In the genomic region with DNA sequence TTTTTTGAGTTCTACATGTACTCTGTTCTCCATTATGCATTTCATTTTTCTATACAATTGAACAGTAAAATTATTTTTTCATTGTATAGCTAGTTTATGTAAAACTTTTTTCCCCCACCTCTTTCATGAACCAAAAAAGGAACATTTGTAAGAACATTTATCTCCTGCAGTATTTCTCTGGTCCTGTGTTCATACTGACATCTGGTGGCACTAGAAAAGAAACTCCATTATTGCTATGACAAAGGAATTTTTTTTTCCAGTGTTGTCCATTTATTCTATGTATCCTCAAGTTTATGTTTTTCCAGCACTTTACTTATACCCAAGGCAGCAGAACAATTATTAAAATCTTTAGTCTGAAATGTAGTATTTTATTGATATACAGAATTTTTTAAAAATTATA, we compare ENCODE assay signal across 9 cellular contexts. TPM values are rescaled to one million over a fixed set of nuclear protein-coding genes. Genes with fewer than 3 reads are reported as not detected.
DNase-seq lines count a peak whose midpoint lies in the region; ATAC-seq and TF ChIP-seq lines count a peak whose summit lies in the region.
"Had no signal": no experiment of that assay in that cellular context is flagged by ENCODE, and none has a peak within 500 bp of the region (broad histone marks: within the 10 kb centered on the region; RNA-seq: fewer than 3 reads in every experiment).

No MANE protein-coding gene starts in this region.

- H3K27me3 ChIP-seq in SK-N-SH (ENCODE audit: insufficient read depth): no peaks in the 10 kb centered on the region
- H3K27me3 ChIP-seq in hepatocyte: no peaks in the 10 kb centered on the region
- H3K27me3 ChIP-seq: neutrophil had no signal

- no peaks in the 10 kb centered on the region for H3K4me1 ChIP-seq in HEK293 (ENCODE audit: control insufficient read depth, insufficient read depth, low read length)
- no peaks in the 10 kb centered on the region for H3K4me1 ChIP-seq in SK-N-SH (ENCODE audit: control insufficient read depth in 1 of 2, insufficient read depth in 2 of 2, low read depth in 1 of 2, low read length in 1 of 2)
- H3K4me1 ChIP-seq in hepatocyte (ENCODE audit: insufficient read depth): no peaks in the 10 kb centered on the region

- H2AFZ ChIP-seq in SK-N-SH (ENCODE audit: low read depth) (no peak overlapping the region), hepatocyte (no peak overlapping the region)

- H3K9me3 ChIP-seq in HEK293 (ENCODE audit: control insufficient read depth, insufficient read depth, low read depth, low read length) (no peaks in the 10 kb centered on the region), SK-N-SH (no peaks in the 10 kb centered on the region), hepatocyte (ENCODE audit: low read depth) (no peaks in the 10 kb centered on the region)
- H3K9me3 ChIP-seq: neutrophil had no signal

- DNase-seq in AG09319 (ENCODE audit: extremely low read depth, low read depth): no peak
- peak; percentile 9 for DNase-seq in SK-N-SH
- DNase-seq in hepatocyte (ENCODE audit: low spot score): peak; percentile 19
- DNase-seq in NCI-H1417 treated with DMSO at 0.1 percent for 48 hours (lab: John Stamatoyannopoulos, UW): no peak
- DNase-seq in stimulated activated naive CD8-positive, alpha-beta T cell treated with anti-CD3 and anti-CD28 coated beads, Interleukin-15, Interleukin-2, amounts not matched to agents 100 U/mL and 50 U/mL, for 24 hours: no peak

- ATAC-seq in HG03039 (IDR thresholded peaks at IDR 0.05; ENCODE audit: unreplicated experiment) (no peak), GM21526 (IDR thresholded peaks at IDR 0.05; ENCODE audit: low FRiP score, unreplicated experiment) (no peak)
- no peak for ATAC-seq in stimulated activated naive CD8-positive, alpha-beta T cell treated with anti-CD3 and anti-CD28 coated beads, Interleukin-15, Interleukin-2, amounts not matched to agents 100 U/mL and 50 U/mL, for 24 hours

- no peaks in the 10 kb centered on the region for H3F3A ChIP-seq in SK-N-SH (replicated peaks; ENCODE audit: insufficient read depth)

- TF ChIP-seq CTCF in AG09319 (IDR thresholded peaks at IDR 0.05; ENCODE audit: low read depth, low read length): peak; percentile 50
- no peak for TF ChIP-seq CTCF in HEK293 (tag by site-specific recombination; IDR thresholded peaks at IDR 0.05)
- peak; percentile 59 for TF ChIP-seq CTCF in SK-N-SH (IDR thresholded peaks at IDR 0.05)
- peak; percentile 61 for TF ChIP-seq CTCF in hepatocyte (IDR thresholded peaks at IDR 0.05; ENCODE audit: poor library complexity)

- POLR2A ChIA-PET in HEK293 (lab: Yijun Ruan, JAX) (no interaction called here), SK-N-SH (lab: Yijun Ruan, JAX) (no interaction called here)

- no peak overlapping the region for H3K4me2 ChIP-seq in SK-N-SH
- H3K4me2 ChIP-seq in hepatocyte: no peak overlapping the region

- H3K9me2 ChIP-seq in SK-N-SH (no peaks in the 10 kb centered on the region), hepatocyte (replicated peaks; ENCODE audit: insufficient read depth) (no peaks in the 10 kb centered on the region)

- CTCF ChIA-PET in HEK293 (lab: Yijun Ruan, JAX) (interaction anchor here (0.6 to 1.6 kb wide), 5 partner anchors 11 to 322 kb away, joined by 3 to 9 read pairs (median 4); no protein-coding TSS in a partner anchor), SK-N-SH (lab: Yijun Ruan, JAX) (interaction anchor here (0.6 to 1.9 kb wide), 6 partner anchors 8 to 315 kb away, joined by 3 to 6 read pairs (median 3); no protein-coding TSS in a partner anchor)

- H3K4me3 ChIP-seq in HEK293 (ENCODE audit: low read depth, low read length) (no peak overlapping the region), SK-N-SH (ENCODE audit: low read depth in 2 of 2, low read length in 1 of 2) (no peak overlapping the region), hepatocyte (no peak overlapping the region)

- H3K27ac ChIP-seq in HEK293 (ENCODE audit: extremely low read depth, low read depth, low read length) (no peak overlapping the region), SK-N-SH (ENCODE audit: low read depth in 2 of 2, low read length in 1 of 2) (no peak overlapping the region), hepatocyte (no peak overlapping the region)

- peaks cover 11% of the 10 kb centered on the region for H3K79me2 ChIP-seq in SK-N-SH (ENCODE audit: insufficient read depth)
- H3K79me2 ChIP-seq in hepatocyte: no peaks in the 10 kb centered on the region

- TF ChIP-seq RAD21 in SK-N-SH (IDR thresholded peaks at IDR 0.05; ENCODE audit: low read length): peak; percentile 68

- H3K36me3 ChIP-seq in HEK293 (ENCODE audit: control insufficient read depth in 2 of 2, insufficient read depth in 1 of 2, low read length in 2 of 2) (peaks cover 8 to 16% of the 10 kb centered on the region in 2 experiments; a peak in 2 of 3 replicates), SK-N-SH (replicated peaks in 1 of 2; ENCODE audit: control insufficient read depth in 1 of 2, insufficient read depth in 2 of 2, low read length in 1 of 2) (peaks cover 12 to 14% of the 10 kb centered on the region in 2 experiments), hepatocyte (replicated peaks; ENCODE audit: insufficient read depth, low read depth) (no peaks in the 10 kb centered on the region)
- H3K36me3 ChIP-seq: neutrophil had no signal

- H3K9ac ChIP-seq in SK-N-SH: no peak overlapping the region

- H4K20me1 ChIP-seq in SK-N-SH (ENCODE audit: insufficient read depth) (no peaks in the 10 kb centered on the region), hepatocyte (ENCODE audit: insufficient read depth, poor library complexity, severe bottlenecking) (no peaks in the 10 kb centered on the region)

- no peak for TF ChIP-seq EP300 in SK-N-SH (IDR thresholded peaks at IDR 0.05; ENCODE audit: borderline replicate concordance in 1 of 2, low read depth in 1 of 2, low read length in 1 of 2)

TF ChIP-seq in HEK293, 187 proteins besides CTCF, POLR2A, EP300 and RAD21:
- TF ChIP-seq ZNF654 (tag by site-specific recombination; IDR thresholded peaks at IDR 0.05; ENCODE audit: low read depth): peak; percentile 35
- TF ChIP-seq ZNF223 (tag by site-specific recombination; IDR thresholded peaks at IDR 0.05): no peak
TF ChIP-seq in HEK293: peak in this region for 1.

TF ChIP-seq in SK-N-SH, 30 proteins besides CTCF, POLR2A, EP300 and RAD21:
- TF ChIP-seq SMC3 (IDR thresholded peaks at IDR 0.05; ENCODE audit: low read depth, low read length): peak; percentile 32
- no peak for TF ChIP-seq NFIC (IDR thresholded peaks at IDR 0.05; ENCODE audit: borderline replicate concordance)
TF ChIP-seq in SK-N-SH: peak in this region for 1.

RNA-seq across cellular contexts. Expression of gene CHAC2, which starts 27.4 kb away (rescaled TPM):
- polyA plus RNA-seq in SK-N-SH (2012; rRNA removed) (2.1 and 2.9 TPM in 2 replicates), hepatocyte (2.1 and 3.8 TPM in 2 replicates)
- polyA plus RNA-seq in SK-N-SH (2012; cell fraction: cytosol; rRNA removed): 4.2 and 4.4 TPM in 2 replicates
- polyA plus RNA-seq in SK-N-SH (2012; cell fraction: nucleus; rRNA removed): 0.80 and 1.0 TPM in 2 replicates
- 2.1 and 3.5 TPM in 2 replicates for total RNA-seq in hepatocyte

RNA-seq across cellular contexts. Expression of gene ASB3, which starts 46.6 kb away (rescaled TPM):
- polyA plus RNA-seq in SK-N-SH (2012; rRNA removed) (16.2 and 23.3 TPM in 2 replicates), hepatocyte (12.2 and 13.9 TPM in 2 replicates)
- polyA plus RNA-seq in SK-N-SH (2012; cell fraction: cytosol; rRNA removed): 21.5 and 21.9 TPM in 2 replicates
- polyA plus RNA-seq in SK-N-SH (2012; cell fraction: nucleus; rRNA removed): 13.1 and 32.5 TPM in 2 replicates
- 14.8 and 17.6 TPM in 2 replicates for total RNA-seq in hepatocyte

RNA-seq across cellular contexts. Expression of gene ERLEC1, which starts 46.7 kb away (rescaled TPM):
- 59.8 and 61.7 TPM in 2 replicates for polyA plus RNA-seq in SK-N-SH (2012; rRNA removed)
- polyA plus RNA-seq in SK-N-SH (2012; cell fraction: cytosol; rRNA removed): 71.1 and 82.5 TPM in 2 replicates
- 22.7 and 31.4 TPM in 2 replicates for polyA plus RNA-seq in SK-N-SH (2012; cell fraction: nucleus; rRNA removed)
- total RNA-seq in hepatocyte: 73.0 and 75.3 TPM in 2 replicates
- polyA plus RNA-seq in hepatocyte: 63.6 and 73.2 TPM in 2 replicates

Comparison
In these comparisons a context has a peak if more than half of its experiments do, and no peak if none do; other contexts are left out.
1. DNase-seq: peak in SK-N-SH (single experiment) and hepatocyte (single experiment); none in AG09319 (single experiment), NCI-H1417 treated with DMSO at 0.1 percent for 48 hours (single experiment) and stimulated activated naive CD8-positive, alpha-beta T cell treated with anti-CD3 and anti-CD28 coated beads, Interleukin-15, Interleukin-2, amounts not matched to agents 100 U/mL and 50 U/mL, for 24 hours (single experiment).